In genomic region chr16:25031132-25031440, GRCh38 we compare ENCODE assay signal across 8 cellular contexts. TPM values are rescaled to one million over a fixed set of nuclear protein-coding genes. Genes with fewer than 3 reads are reported as not detected.
DNase-seq lines count a peak whose midpoint lies in the region; ATAC-seq and TF ChIP-seq lines count a peak whose summit lies in the region.

No MANE protein-coding gene starts in this region.

- intact Hi-C loops in tibial artery (cut with DNase I; ENCODE audit: low total_unique reads): loop anchor here (5.0 kb wide), 1 partner anchor 49 kb away; no protein-coding TSS in a partner anchor

- H3K27me3 Mint-ChIP-seq in activated T-cell treated with anti-CD3 and anti-CD28 coated beads, Interleukin-2, amount 50 U/mL, for 4 hours (ENCODE audit: low read depth): no peaks in the 10 kb centered on the region

- no peaks in the 10 kb centered on the region for H3K36me3 Mint-ChIP-seq in activated T-cell treated with anti-CD3 and anti-CD28 coated beads, Interleukin-2, amount 50 U/mL, for 4 hours (ENCODE audit: insufficient read depth)

- no peak for ATAC-seq in activated T-cell treated with anti-CD3 and anti-CD28 coated beads, Interleukin-2, amount 50 U/mL, for 4 hours
- ATAC-seq in RWPE2 (ENCODE audit: low read depth): no peak
- ATAC-seq in GM21717 (IDR thresholded peaks at IDR 0.05; ENCODE audit: unreplicated experiment): no peak

- H3K4me1 ChIP-seq in RWPE2 (ENCODE audit: insufficient read depth, poor library complexity, severe bottlenecking) (peaks cover 3% of the 10 kb centered on the region), iPS-20b (ENCODE audit: insufficient read depth, low read length) (no peaks in the 10 kb centered on the region), tibial artery (peaks cover 0 to 28% (median 15%) of the 10 kb centered on the region in 4 donors)

- no peak for DNase-seq in activated T-cell treated with anti-CD3 and anti-CD28 coated beads, Interleukin-2, amount 50 U/mL, for 4 hours
- no peak for DNase-seq in activated T-cell treated with anti-CD3 and anti-CD28 coated beads, Interleukin-2, amount 50 U/mL, for 1 hour
- DNase-seq in RWPE2 (ENCODE audit: low spot score) (no peak), tibial artery (no peak), hypothalamus (lab: John Stamatoyannopoulos, UW) (no peak), cerebellar nuclear complex (lab: John Stamatoyannopoulos, UW) (no peak)

- H3K4me3 ChIP-seq in RWPE2 (ENCODE audit: severe bottlenecking): peak overlapping the region; percentile 51
- peak overlapping the region; percentile 59 for H3K4me3 ChIP-seq in iPS-20b (ENCODE audit: low read length)
- H3K4me3 ChIP-seq in tibial artery: peak overlapping the region; percentile 75 to 82

- no peak overlapping the region for H3K9ac ChIP-seq in iPS-20b (ENCODE audit: low read depth, low read length)

- H3K9me3 ChIP-seq in RWPE2 (ENCODE audit: severe bottlenecking) (no peaks in the 10 kb centered on the region), iPS-20b (ENCODE audit: insufficient read depth, low read depth, low read length) (no peaks in the 10 kb centered on the region), tibial artery (no peaks in the 10 kb centered on the region)

- H3K9me3 Mint-ChIP-seq in activated T-cell treated with anti-CD3 and anti-CD28 coated beads, Interleukin-2, amount 50 U/mL, for 4 hours: no peaks in the 10 kb centered on the region

- H3K27me3 ChIP-seq in RWPE2 (ENCODE audit: insufficient read depth, poor library complexity, severe bottlenecking) (no peaks in the 10 kb centered on the region), iPS-20b (ENCODE audit: insufficient read depth, low read length) (no peaks in the 10 kb centered on the region), tibial artery (no peaks in the 10 kb centered on the region)

- peaks cover 41% of the 10 kb centered on the region for H3K4me1 Mint-ChIP-seq in activated T-cell treated with anti-CD3 and anti-CD28 coated beads, Interleukin-2, amount 50 U/mL, for 4 hours (ENCODE audit: low read depth)

- TF ChIP-seq CTCF in RWPE2 (IDR thresholded peaks at IDR 0.05; ENCODE audit: poor library complexity, severe bottlenecking) (no peak), tibial artery (IDR thresholded peaks at IDR 0.05) (no peak)

- H3K36me3 ChIP-seq in RWPE2 (ENCODE audit: low read depth) (no peaks in the 10 kb centered on the region), iPS-20b (ENCODE audit: insufficient read depth, low read depth, low read length) (no peaks in the 10 kb centered on the region), tibial artery (no peaks in the 10 kb centered on the region)

- peak overlapping the region; percentile 94 for H3K4me3 Mint-ChIP-seq in activated T-cell treated with anti-CD3 and anti-CD28 coated beads, Interleukin-2, amount 50 U/mL, for 4 hours

- H3K27ac ChIP-seq in RWPE2 (ENCODE audit: poor library complexity, severe bottlenecking) (no peak overlapping the region), iPS-20b (ENCODE audit: low read length) (no peak overlapping the region), tibial artery (peak overlapping the region in 1 of 2 donors; percentile 50)

RNA-seq across cellular contexts. Expression of gene ARHGAP17, which starts 15.9 kb away (rescaled TPM):
- 10 to 100 TPM; 69.5 to 83.6 (median 73.1) TPM for total RNA-seq in activated T-cell treated with anti-CD3 and anti-CD28 coated beads, Interleukin-2, amount 50 U/mL, for 4 hours
